ENCODE assay signal across 1 cellular context in genomic region chr16:85303354-85303883, GRCh38.
TF ChIP-seq lines count a peak whose summit lies in the region.

No MANE protein-coding gene starts in this region.

TF ChIP-seq in K562, 482 proteins besides CTCF, POLR2A, EP300 and RAD21 (continued from another document and continues in another):
- no peak for TF ChIP-seq MITF (IDR thresholded peaks at IDR 0.05)
- TF ChIP-seq, protein P1, sequence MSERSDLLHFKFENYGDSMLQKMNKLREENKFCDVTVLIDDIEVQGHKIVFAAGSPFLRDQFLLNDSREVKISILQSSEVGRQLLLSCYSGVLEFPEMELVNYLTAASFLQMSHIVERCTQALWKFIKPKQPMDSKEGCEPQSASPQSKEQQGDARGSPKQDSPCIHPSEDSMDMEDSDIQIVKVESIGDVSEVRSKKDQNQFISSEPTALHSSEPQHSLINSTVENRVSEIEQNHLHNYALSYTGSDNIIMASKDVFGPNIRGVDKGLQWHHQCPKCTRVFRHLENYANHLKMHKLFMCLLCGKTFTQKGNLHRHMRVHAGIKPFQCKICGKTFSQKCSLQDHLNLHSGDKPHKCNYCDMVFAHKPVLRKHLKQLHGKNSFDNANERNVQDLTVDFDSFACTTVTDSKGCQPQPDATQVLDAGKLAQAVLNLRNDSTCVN (CRISPR knock-in tag; IDR thresholded peaks at IDR 0.05): no peak
- no peak for TF ChIP-seq CREB5 (CRISPR knock-in tag; IDR thresholded peaks at IDR 0.05)
- TF ChIP-seq POLR2B (IDR thresholded peaks at IDR 0.05; ENCODE audit: low read depth, partially characterized antibody): no peak
- TF ChIP-seq PCBP1 (IDR thresholded peaks at IDR 0.05; ENCODE audit: low read depth, low read length, poor library complexity, severe bottlenecking): peak; percentile 84
- TF ChIP-seq DACH1 (IDR thresholded peaks at IDR 0.05; ENCODE audit: partially characterized antibody): peak; percentile 62
- peak; percentile 24; the same call in 1 of the 2 replicates for TF ChIP-seq PHF8 (IDR thresholded peaks at IDR 0.05; ENCODE audit: borderline replicate concordance, low read length)
- peak; percentile 55 for TF ChIP-seq SP2 (IDR thresholded peaks at IDR 0.05; ENCODE audit: extremely low read depth, low read depth, low read length, poor library complexity, severe bottlenecking)
- peak in 1 of 2 experiments; percentile 84; a peak in 2 of 3 replicates for TF ChIP-seq CBX3 (IDR thresholded peaks at IDR 0.05; ENCODE audit: borderline replicate concordance in 1 of 2, low read length in 2 of 2)
- no peak; the same call in 1 of the 2 replicates for TF ChIP-seq ZNF239 (CRISPR knock-in tag; IDR thresholded peaks at IDR 0.05)
- no peak for TF ChIP-seq MXI1 (IDR thresholded peaks at IDR 0.05; ENCODE audit: low read depth, low read length)
- no peak for TF ChIP-seq ZNF407 (IDR thresholded peaks at IDR 0.05; ENCODE audit: low read depth)
- peak in 1 of 2 experiments; percentile 35; a peak in 1 of 4 replicates for TF ChIP-seq MNT (conservative IDR thresholded peaks at IDR 0.05)
- peak; percentile 73; the same call in 1 of the 2 replicates for TF ChIP-seq THAP12 (CRISPR knock-in tag; IDR thresholded peaks at IDR 0.05)
- TF ChIP-seq L3MBTL2 (IDR thresholded peaks at IDR 0.05): peak; percentile 23
- TF ChIP-seq XRCC4 (IDR thresholded peaks at IDR 0.05; ENCODE audit: extremely low read depth, insufficient read depth, insufficient read length): no peak
- peak; percentile 42 for TF ChIP-seq CCNT2 (IDR thresholded peaks at IDR 0.05; ENCODE audit: borderline replicate concordance, extremely low read depth, insufficient read length, low read depth, low read length)
- no peak for TF ChIP-seq MEF2A (IDR thresholded peaks at IDR 0.05; ENCODE audit: control insufficient read depth, low read depth, low read length)
- TF ChIP-seq HCFC1 (IDR thresholded peaks at IDR 0.05; ENCODE audit: low read depth, low read length): peak; percentile 41; the same call in 1 of the 2 replicates
- TF ChIP-seq ZNF639 (CRISPR knock-in tag; conservative IDR thresholded peaks at IDR 0.05 in 1 of 2, IDR thresholded peaks at IDR 0.05 in 1 of 2): 0 out of 4 replicates have a peak, but pooled peaks of 1 of the 2 experiments have one; percentile 37
- TF ChIP-seq, protein P2, sequence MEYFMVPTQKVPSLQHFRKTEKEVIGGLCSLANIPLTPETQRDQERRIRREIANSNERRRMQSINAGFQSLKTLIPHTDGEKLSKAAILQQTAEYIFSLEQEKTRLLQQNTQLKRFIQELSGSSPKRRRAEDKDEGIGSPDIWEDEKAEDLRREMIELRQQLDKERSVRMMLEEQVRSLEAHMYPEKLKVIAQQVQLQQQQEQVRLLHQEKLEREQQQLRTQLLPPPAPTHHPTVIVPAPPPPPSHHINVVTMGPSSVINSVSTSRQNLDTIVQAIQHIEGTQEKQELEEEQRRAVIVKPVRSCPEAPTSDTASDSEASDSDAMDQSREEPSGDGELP (CRISPR knock-in tag; IDR thresholded peaks at IDR 0.05; ENCODE audit: borderline replicate concordance): peak; percentile 89
- TF ChIP-seq HDAC2 (IDR thresholded peaks at IDR 0.05): peak; percentile 90; the same call in 1 of the 2 replicates
- peak; percentile 65 for TF ChIP-seq KLF16 (IDR thresholded peaks at IDR 0.05)
- TF ChIP-seq THRAP3 (IDR thresholded peaks at IDR 0.05; ENCODE audit: borderline replicate concordance): no peak
- peak; percentile 85 for TF ChIP-seq PHF20 (IDR thresholded peaks at IDR 0.05; ENCODE audit: partially characterized antibody)
- peak; percentile 99 for TF ChIP-seq SMARCA5 (IDR thresholded peaks at IDR 0.05)
- TF ChIP-seq ATF1 (CRISPR knock-in tag; IDR thresholded peaks at IDR 0.05): no peak
- TF ChIP-seq ATF1 (tag; IDR thresholded peaks at IDR 0.05): peak; percentile 49; the same call in 1 of the 2 replicates
- TF ChIP-seq BHLHE40 (IDR thresholded peaks at IDR 0.05; ENCODE audit: low read length): peak; percentile 49; the same call in 1 of the 2 replicates
- peak; percentile 36 for TF ChIP-seq PRPF4 (IDR thresholded peaks at IDR 0.05; ENCODE audit: insufficient read depth, low read depth, low read length, poor library complexity, severe bottlenecking)
- 0 out of 2 replicates have a peak, but pooled peaks have one; percentile 18 for TF ChIP-seq ZNF766 (CRISPR knock-in tag; conservative IDR thresholded peaks at IDR 0.05)
- TF ChIP-seq PTBP1 (IDR thresholded peaks at IDR 0.05; ENCODE audit: low read depth, low read length): peak; percentile 97
